Comparison of ENCODE assay signal across 10 cellular contexts in genomic region chr2:200747668-200748618, GRCh38.
A peak's percentile ranks its signal among the peaks of the same experiment; 100 is the strongest.
DNase-seq lines count a peak whose midpoint lies in the region; ATAC-seq, FAIRE-seq and TF ChIP-seq lines count a peak whose summit lies in the region.
"Had no signal": no experiment of that assay in that cellular context is flagged by ENCODE, and none has a peak within 500 bp of the region (broad histone marks: within the 10 kb centered on the region; RNA-seq: fewer than 3 reads in every experiment).

No MANE protein-coding gene starts in this region.

- ATAC-seq in GM21528 (IDR thresholded peaks at IDR 0.05; ENCODE audit: low FRiP score, unreplicated experiment) = no peak
- ATAC-seq: activated T-cell treated with anti-CD3 and anti-CD28 coated beads, Interleukin-2, amount 50 U/mL, for 72 hours had no signal

- DNase-seq in WERI-Rb-1 (peak; percentile 63), kidney (no peak), stromal cell of bone marrow (ENCODE audit: low read depth) (peak; percentile 89), T-helper 1 cell (no peak), NOMO-1 (lab: John Stamatoyannopoulos, UW; ENCODE audit: unreplicated experiment in 2 of 2) (no peak), cardiac septum (ENCODE audit: low spot score) (no peak)
- DNase-seq: activated T-cell treated with anti-CD3 and anti-CD28 coated beads, Interleukin-2, amount 50 U/mL, for 72 hours; SHP77 treated with DMSO at 0.1 percent for 48 hours had no signal

- POLR2A ChIA-PET in HEK293 (lab: Yijun Ruan, JAX) = interaction anchor here (1.0 to 1.3 kb wide), 2 partner anchors 18 to 116 kb away, joined by 4 read pairs; no protein-coding TSS in a partner anchor

- H3K36me3 ChIP-seq in HEK293 (ENCODE audit: control insufficient read depth in 2 of 2, insufficient read depth in 1 of 2, low read length in 2 of 2) = no peaks in the 10 kb centered on the region
- no peaks in the 10 kb centered on the region for H3K36me3 ChIP-seq in WERI-Rb-1
- no peaks in the 10 kb centered on the region for H3K36me3 ChIP-seq in kidney (ENCODE audit: control insufficient read depth in 1 of 2, insufficient read depth in 2 of 2, low read length in 2 of 2)

- H3K27ac ChIP-seq in HEK293 (ENCODE audit: extremely low read depth, low read depth, low read length) (peak overlapping the region; percentile 66), WERI-Rb-1 (peak overlapping the region; percentile 73), kidney (ENCODE audit: low read depth in 2 of 2, low read length in 2 of 2) (no peak overlapping the region)

- no peaks in the 10 kb centered on the region for H3K27me3 ChIP-seq in WERI-Rb-1 (ENCODE audit: insufficient read depth, low read depth, severe bottlenecking)

- peak overlapping the region in 1 of 2 donors; percentile 27 for H3K9ac ChIP-seq in kidney (ENCODE audit: low read length in 2 of 2)

- CTCF ChIA-PET in HEK293 (lab: Yijun Ruan, JAX) = interaction anchor here (0.6 to 1.9 kb wide), 4 partner anchors 10 to 55 kb away, joined by 3 to 10 read pairs (median 4); no protein-coding TSS in a partner anchor

- H3K4me3 ChIP-seq in HEK293 (ENCODE audit: low read depth, low read length) (no peak overlapping the region), WERI-Rb-1 (ENCODE audit: low read depth, low read length) (peak overlapping the region; percentile 29), kidney (ENCODE audit: low read length in 2 of 2) (peak overlapping the region; percentile 9 to 13)

- H3K9me3 ChIP-seq in HEK293 (ENCODE audit: control insufficient read depth, insufficient read depth, low read depth, low read length) = no peaks in the 10 kb centered on the region
- H3K9me3 ChIP-seq in WERI-Rb-1 (ENCODE audit: severe bottlenecking) = no peaks in the 10 kb centered on the region
- no peaks in the 10 kb centered on the region for H3K9me3 ChIP-seq in kidney (ENCODE audit: control insufficient read depth in 1 of 2, low read length in 2 of 2)

- no peak for FAIRE-seq in kidney (lab: Jason Lieb, UNC)

- no peak for TF ChIP-seq CTCF in HEK293 (tag by site-specific recombination; IDR thresholded peaks at IDR 0.05)
- no peak for TF ChIP-seq CTCF in WERI-Rb-1 (IDR thresholded peaks at IDR 0.05; ENCODE audit: low read depth, low read length)
- no peak for TF ChIP-seq CTCF in kidney (IDR thresholded peaks at IDR 0.05; ENCODE audit: borderline replicate concordance, extremely low read depth, insufficient read depth)

- H3K4me1 ChIP-seq in HEK293 (ENCODE audit: control insufficient read depth, insufficient read depth, low read length) (peaks cover 13% of the 10 kb centered on the region), kidney (ENCODE audit: control insufficient read depth in 1 of 2, insufficient read depth in 1 of 2, low read depth in 1 of 2, low read length in 2 of 2) (peaks cover 7 to 8% of the 10 kb centered on the region in 2 donors)

- intact Hi-C loops in kidney (cut with DNase I) = no loop called here
- intact Hi-C loops in cardiac septum (cut with DNase I) = no loop called here

TF ChIP-seq in HEK293, 187 proteins besides CTCF, POLR2A, EP300 and RAD21 (continues in another document):
- TF ChIP-seq ZNF558 (tag by site-specific recombination; IDR thresholded peaks at IDR 0.05) = no peak
- TF ChIP-seq ZNF398 (tag by site-specific recombination; IDR thresholded peaks at IDR 0.05) = peak; percentile 85
- peak; percentile 70 for TF ChIP-seq ZBTB17 (tag by site-specific recombination; IDR thresholded peaks at IDR 0.05)
- no peak for TF ChIP-seq ZNF404 (tag by site-specific recombination; IDR thresholded peaks at IDR 0.05)
- TF ChIP-seq ZNF324 (tag by site-specific recombination; IDR thresholded peaks at IDR 0.05) = no peak
- TF ChIP-seq ZSCAN23 (tag by site-specific recombination; IDR thresholded peaks at IDR 0.05) = 0 out of 2 replicates have a peak, but pooled peaks have one; percentile 34
- TF ChIP-seq ZNF416 (tag by site-specific recombination; IDR thresholded peaks at IDR 0.05) = no peak
- peak; percentile 100 for TF ChIP-seq PRDM4 (tag by site-specific recombination; IDR thresholded peaks at IDR 0.05)
- TF ChIP-seq FEZF1 (tag by site-specific recombination; IDR thresholded peaks at IDR 0.05) = no peak
- TF ChIP-seq ZNF423 (tag by site-specific recombination; IDR thresholded peaks at IDR 0.05) = no peak
- no peak for TF ChIP-seq ZNF571 (tag by site-specific recombination; IDR thresholded peaks at IDR 0.05)
- TF ChIP-seq IKZF3 (tag by site-specific recombination; IDR thresholded peaks at IDR 0.05) = 0 out of 2 replicates have a peak, but pooled peaks have one; percentile 24
- no peak for TF ChIP-seq ZBTB10 (tag by site-specific recombination; IDR thresholded peaks at IDR 0.05)
- no peak for TF ChIP-seq MYNN (tag by site-specific recombination; IDR thresholded peaks at IDR 0.05; ENCODE audit: borderline replicate concordance)
- TF ChIP-seq ZNF449 (tag by site-specific recombination; IDR thresholded peaks at IDR 0.05) = peak; percentile 18; the same call in 1 of the 2 replicates
- TF ChIP-seq ZNF202 (tag by site-specific recombination; IDR thresholded peaks at IDR 0.05; ENCODE audit: borderline replicate concordance) = no peak
- no peak for TF ChIP-seq ZNF48 (tag by site-specific recombination; IDR thresholded peaks at IDR 0.05)

Comparison
In these comparisons a context has a peak if more than half of its experiments do, and no peak if none do; other contexts are left out.
1. H3K27ac ChIP-seq: peak in HEK293 (single experiment) and WERI-Rb-1 (single experiment); none in kidney (0 of 2).
2. DNase-seq: peak in WERI-Rb-1 (single experiment) and stromal cell of bone marrow (single experiment); none in kidney (single experiment), T-helper 1 cell (0 of 5), NOMO-1 (0 of 2) and cardiac septum (single experiment).